28 cellular contexts compared by ENCODE assay signal in the genomic region with DNA sequence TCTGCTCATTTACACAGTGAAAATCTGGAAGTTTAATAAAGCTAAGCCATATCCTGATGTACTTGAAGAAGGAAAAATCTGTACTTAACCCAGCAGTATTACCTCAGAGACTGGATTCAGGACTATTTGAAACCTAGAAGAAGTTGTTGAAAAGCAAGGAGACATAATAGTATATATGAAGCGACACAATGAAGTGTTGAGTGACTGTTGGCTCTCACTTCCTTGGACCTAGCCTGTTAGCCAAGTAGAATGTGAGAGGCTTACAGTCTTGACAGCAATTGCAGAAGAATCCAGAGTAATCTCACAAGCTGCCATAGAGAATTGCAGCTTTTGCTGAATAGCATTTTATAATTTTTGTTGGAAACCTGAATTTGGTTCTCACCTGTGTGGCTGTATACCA.
"Had no signal": no experiment of that assay in that cellular context is flagged by ENCODE, and none has a peak within 500 bp of the region (broad histone marks: within the 10 kb centered on the region; RNA-seq: fewer than 3 reads in every experiment).

No MANE protein-coding gene starts in this region.

- H3K4me2 ChIP-seq: neural progenitor cell had no signal

- H3K27ac Mint-ChIP-seq: naive thymus-derived CD8-positive, alpha-beta T cell; nephron; neural progenitor cell; stimulated activated naive B cell treated with anti-CD40 and anti-IgM and Interleukin-4, amounts not matched to agents 10 μg/mL and 1 μg/mL and 100 μg/mL, for 72 hours had no signal

- DNase-seq: hypothalamus; immature natural killer cell; kidney; lower lobe of right lung; mammary epithelial cell; mesenchymal stem cell; naive thymus-derived CD8-positive, alpha-beta T cell; occipital lobe; psoas muscle; stimulated activated CD4-positive, alpha-beta T cell treated with anti-CD3 and anti-CD28 coated beads, Interleukin-12 subunit alpha, Interleukin-12 subunit beta, amount 100 ng/mL, for 4 hours; stimulated activated CD4-positive, alpha-beta T cell treated with anti-CD3 and anti-CD28 coated beads, Interleukin-15, amount 100 ng/mL, for 24 hours; stimulated activated CD4-positive, alpha-beta T cell treated with anti-CD3 and anti-CD28 coated beads, Interleukin-2, amount 100 ng/mL, for 24 hours; stimulated activated CD4-positive, alpha-beta T cell treated with anti-CD3 and anti-CD28 coated beads, Interleukin-4, amount 100 ng/mL, for 1 hour; stimulated activated naive B cell treated with anti-CD40 and anti-IgM and Interleukin-4, amounts not matched to agents 10 μg/mL and 1 μg/mL and 100 μg/mL, for 72 hours; stimulated activated naive CD8-positive, alpha-beta T cell treated with anti-CD3 and anti-CD28 coated beads, Interleukin-15, Interleukin-2, amounts not matched to agents 100 U/mL and 50 U/mL, for 24 hours; stomach; testis; thyroid gland; transverse colon; upper lobe of left lung had no signal

- H3K4me1 Mint-ChIP-seq: nephron, neural progenitor cell had no signal

- H3K27me3 ChIP-seq: neural progenitor cell, neutrophil, stomach, testis, thyroid gland, transverse colon, upper lobe of left lung, vagina had no signal

- FAIRE-seq: islet of Langerhans, kidney had no signal

- H3K4me3 ChIP-seq: lower lobe of right lung, neural progenitor cell, psoas muscle, skin epidermis, stomach, testis, thyroid gland, transverse colon, upper lobe of left lung, vagina had no signal

- H3K27ac ChIP-seq: lower lobe of right lung, neural progenitor cell, neutrophil, parathyroid adenoma, psoas muscle, skin epidermis, stomach, testis, thyroid gland, transverse colon, upper lobe of left lung, vagina had no signal

- ATAC-seq: lower lobe of right lung; naive thymus-derived CD8-positive, alpha-beta T cell; sciatic nerve; stimulated activated naive B cell treated with anti-CD40 and anti-IgM and Interleukin-4, amounts not matched to agents 10 μg/mL and 1 μg/mL and 100 μg/mL, for 72 hours; stimulated activated naive CD8-positive, alpha-beta T cell treated with anti-CD3 and anti-CD28 coated beads, Interleukin-15, Interleukin-2, amounts not matched to agents 100 U/mL and 50 U/mL, for 24 hours had no signal

- H3K9ac ChIP-seq: neural progenitor cell, parathyroid adenoma had no signal

- H3K4me1 ChIP-seq: lower lobe of right lung, neural progenitor cell, parathyroid adenoma, psoas muscle, testis, thyroid gland, transverse colon, vagina had no signal

- H3K9me3 ChIP-seq: lower lobe of right lung, neutrophil, psoas muscle, stomach, testis, thyroid gland, transverse colon, upper lobe of left lung, vagina had no signal

- H3K27me3 Mint-ChIP-seq: naive thymus-derived CD8-positive, alpha-beta T cell; stimulated activated naive B cell treated with anti-CD40 and anti-IgM and Interleukin-4, amounts not matched to agents 10 μg/mL and 1 μg/mL and 100 μg/mL, for 72 hours had no signal

- H2AFZ ChIP-seq: neural progenitor cell, parathyroid adenoma had no signal

- H3K36me3 ChIP-seq: lower lobe of right lung, neural progenitor cell, thyroid gland, upper lobe of left lung, vagina had no signal

- H3K9me3 Mint-ChIP-seq: immature natural killer cell had no signal

- H3K4me3 Mint-ChIP-seq: nephron; neural progenitor cell; stimulated activated naive B cell treated with anti-CD40 and anti-IgM and Interleukin-4, amounts not matched to agents 10 μg/mL and 1 μg/mL and 100 μg/mL, for 72 hours had no signal

- H3K36me3 Mint-ChIP-seq: immature natural killer cell had no signal
